In the genomic region with DNA sequence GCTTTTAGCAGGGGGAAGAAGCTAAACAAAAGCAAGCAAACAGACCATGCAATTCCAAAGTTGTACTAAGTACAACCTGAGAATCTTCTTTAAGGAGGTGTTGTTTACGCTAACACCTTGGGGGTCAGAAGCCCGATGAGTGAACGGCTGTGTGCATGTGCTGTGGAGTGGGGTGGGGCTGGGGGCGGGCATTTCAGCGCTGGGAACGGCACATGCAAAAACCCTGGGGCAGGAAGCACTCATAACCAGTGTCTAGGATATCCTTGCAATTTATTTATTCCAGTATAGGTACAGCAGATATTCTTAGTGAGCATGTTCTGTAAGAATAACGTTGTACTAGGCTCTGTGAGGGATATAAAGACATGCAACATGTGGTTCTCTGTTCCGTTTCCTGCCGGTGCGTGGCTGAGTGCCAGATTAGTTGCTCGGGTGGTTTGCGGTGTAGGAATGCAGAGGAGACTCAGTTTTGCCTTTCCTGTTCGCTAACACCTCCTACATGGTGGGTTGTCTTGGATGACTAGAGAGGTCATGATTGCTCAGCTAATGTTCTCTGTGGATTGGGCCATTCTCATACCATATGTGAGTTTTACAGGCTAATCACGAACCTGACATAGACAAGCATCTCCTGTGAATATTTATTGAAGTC, we compare ENCODE assay signal across 8 cellular contexts. TPM values are rescaled to one million over a fixed set of nuclear protein-coding genes. Genes with fewer than 3 reads are reported as not detected.
DNase-seq lines count a peak whose midpoint lies in the region; ATAC-seq and TF ChIP-seq lines count a peak whose summit lies in the region.

No MANE protein-coding gene starts in this region.

- peaks cover 6 to 10% (median 6%) of the 10 kb centered on the region in 3 donors for H3K4me1 Mint-ChIP-seq in IgD-negative memory B cell
- peaks cover 74% of the 10 kb centered on the region for H3K4me1 Mint-ChIP-seq in activated CD4-positive, alpha-beta T cell treated with anti-CD3 and anti-CD28 coated beads for 36 hours
- peaks cover 2% of the 10 kb centered on the region for H3K4me1 Mint-ChIP-seq in neural progenitor cell

- no peak overlapping the region for H3K27ac ChIP-seq in neural progenitor cell

- H3K9me3 Mint-ChIP-seq in IgD-negative memory B cell (peaks cover 0 to 2% (median 0%) of the 10 kb centered on the region in 3 donors), neural progenitor cell (no peaks in the 10 kb centered on the region)
- peaks cover 7% of the 10 kb centered on the region for H3K9me3 Mint-ChIP-seq in activated CD4-positive, alpha-beta T cell treated with anti-CD3 and anti-CD28 coated beads for 36 hours (ENCODE audit: low read depth)

- peak overlapping the region in 1 of 3 donors; percentile 62 for H3K27ac Mint-ChIP-seq in IgD-negative memory B cell
- peak overlapping the region; percentile 57 for H3K27ac Mint-ChIP-seq in activated CD4-positive, alpha-beta T cell treated with anti-CD3 and anti-CD28 coated beads for 36 hours
- H3K27ac Mint-ChIP-seq in neural progenitor cell = no peak overlapping the region

- H3K36me3 ChIP-seq in neural progenitor cell = no peaks in the 10 kb centered on the region

- no peak for TF ChIP-seq CTCF in GM20000 (IDR thresholded peaks at IDR 0.05; ENCODE audit: extremely low read depth, missing control alignments)
- no peak for TF ChIP-seq CTCF in choroid plexus epithelial cell (conservative IDR thresholded peaks at IDR 0.05; ENCODE audit: low read depth, low read length)
- no peak for TF ChIP-seq CTCF in neural progenitor cell (IDR thresholded peaks at IDR 0.05)

- H3K4me2 ChIP-seq in neural progenitor cell = no peak overlapping the region

- H3K36me3 Mint-ChIP-seq in IgD-negative memory B cell (no peaks in the 10 kb centered on the region), neural progenitor cell (no peaks in the 10 kb centered on the region)
- peaks cover 56% of the 10 kb centered on the region for H3K36me3 Mint-ChIP-seq in activated CD4-positive, alpha-beta T cell treated with anti-CD3 and anti-CD28 coated beads for 36 hours (ENCODE audit: low read depth)

- H3K27me3 ChIP-seq in neural progenitor cell = no peaks in the 10 kb centered on the region

- peak; percentile 20 for DNase-seq in Ammon's horn (ENCODE audit: low spot score)
- DNase-seq in GM20000 (ENCODE audit: low spot score) = peak; percentile 59
- DNase-seq in activated CD4-positive, alpha-beta T cell treated with anti-CD3 and anti-CD28 coated beads for 36 hours = peak; percentile 95
- peak; percentile 97 for DNase-seq in choroid plexus epithelial cell (ENCODE audit: low read depth)
- peak; percentile 30 for DNase-seq in pons (ENCODE audit: low spot score)
- DNase-seq in neural progenitor cell (ENCODE audit: low spot score) = no peak
- no peak for DNase-seq in NCI-H1105 (lab: John Stamatoyannopoulos, UW)

- CTCF ChIA-PET in activated CD4-positive, alpha-beta T cell treated with anti-CD3 and anti-CD28 coated beads for 36 hours (lab: Charles Lee) = interaction anchor here (0.8 to 1.4 kb wide), 2 partner anchors 51 to 55 kb away, joined by 3 read pairs; no protein-coding TSS in a partner anchor

- ATAC-seq in activated CD4-positive, alpha-beta T cell treated with anti-CD3 and anti-CD28 coated beads for 36 hours = peak; percentile 82

- POLR2A ChIA-PET in activated CD4-positive, alpha-beta T cell treated with anti-CD3 and anti-CD28 coated beads for 36 hours (lab: Charles Lee) = interaction anchor here (0.6 kb wide), 1 partner anchor 41 kb away, joined by 3 read pairs; no protein-coding TSS in a partner anchor

- H3K9ac ChIP-seq in neural progenitor cell = no peak overlapping the region

- H3K4me3 Mint-ChIP-seq in IgD-negative memory B cell (peak overlapping the region in 3 of 4 donors; percentile 5 to 86 (median 78)), neural progenitor cell (no peak overlapping the region)
- peak overlapping the region; percentile 78 for H3K4me3 Mint-ChIP-seq in activated CD4-positive, alpha-beta T cell treated with anti-CD3 and anti-CD28 coated beads for 36 hours

- H3K27me3 Mint-ChIP-seq in IgD-negative memory B cell = no peaks in the 10 kb centered on the region
- peaks cover 17% of the 10 kb centered on the region for H3K27me3 Mint-ChIP-seq in activated CD4-positive, alpha-beta T cell treated with anti-CD3 and anti-CD28 coated beads for 36 hours
- no peaks in the 10 kb centered on the region for H3K27me3 Mint-ChIP-seq in neural progenitor cell (ENCODE audit: insufficient read depth, low read depth)

- no peaks in the 10 kb centered on the region for H3K9me3 ChIP-seq in neural progenitor cell (ENCODE audit: low read depth)

- no peaks in the 10 kb centered on the region for H3K4me1 ChIP-seq in neural progenitor cell

- H4K20me1 ChIP-seq in neural progenitor cell (ENCODE audit: low read depth) = no peaks in the 10 kb centered on the region

- H3F3A ChIP-seq in neural progenitor cell (ENCODE audit: low read depth) = no peaks in the 10 kb centered on the region

- H3K4me3 ChIP-seq in choroid plexus epithelial cell (ENCODE audit: low read depth, low read length) = peak overlapping the region; percentile 7
- no peak overlapping the region for H3K4me3 ChIP-seq in neural progenitor cell

- H3K79me2 ChIP-seq in neural progenitor cell (ENCODE audit: low read depth) = no peaks in the 10 kb centered on the region

- intact Hi-C loops in activated CD4-positive, alpha-beta T cell treated with anti-CD3 and anti-CD28 coated beads for 36 hours (cut with DNase I, micrococcal nuclease) = loop anchor here (1.0 to 10.0 kb wide), 11 partner anchors 8 to 304 kb away; a partner anchor contains a TSS

- H2AFZ ChIP-seq in neural progenitor cell (replicated peaks) = no peak overlapping the region

RNA-seq across cellular contexts. Expression of a gene that starts 3.7 kb away (rescaled TPM):
- polyA plus RNA-seq in IgD-negative memory B cell = 0.63 TPM
- 1 to 10 TPM; 3.6 to 4.0 TPM for total RNA-seq in activated CD4-positive, alpha-beta T cell treated with anti-CD3 and anti-CD28 coated beads for 36 hours
- not detected in 2 replicates for total RNA-seq in neural progenitor cell (ENCODE audit: low replicate concordance)

Comparison
In these comparisons a context has a peak if more than half of its experiments do, and no peak if none do; other contexts are left out.
1. DNase-seq: peak in Ammon's horn (single experiment), GM20000 (single experiment), activated CD4-positive, alpha-beta T cell treated with anti-CD3 and anti-CD28 coated beads for 36 hours (single experiment), choroid plexus epithelial cell (single experiment) and pons (single experiment); none in neural progenitor cell (single experiment) and NCI-H1105 (single experiment).